Comparison of ENCODE assay signal across 12 cellular contexts in genomic region chr3:64186667-64187064, GRCh38. TPM values are rescaled to one million over a fixed set of nuclear protein-coding genes. Genes with fewer than 3 reads are reported as not detected.
DNase-seq lines count a peak whose midpoint lies in the region; ATAC-seq and TF ChIP-seq lines count a peak whose summit lies in the region.
"Had no signal": no experiment of that assay in that cellular context is flagged by ENCODE, and none has a peak within 500 bp of the region (broad histone marks: within the 10 kb centered on the region; RNA-seq: fewer than 3 reads in every experiment).

No MANE protein-coding gene starts in this region.

- peak overlapping the region; percentile 93 for H3K27ac Mint-ChIP-seq in HFFc6

- TF ChIP-seq CTCF in HFFc6 (IDR thresholded peaks at IDR 0.05) (no peak), colonic mucosa (IDR thresholded peaks at IDR 0.05) (no peak), liver (IDR thresholded peaks at IDR 0.05; ENCODE audit: low read depth, low read length, missing input control) (no peak), GM20000 (IDR thresholded peaks at IDR 0.05; ENCODE audit: extremely low read depth, missing control alignments) (no peak)

- no peak for TF ChIP-seq RAD21 in liver (IDR thresholded peaks at IDR 0.05)

- intact Hi-C loops in colonic mucosa (cut with DNase I), result no loop called here

- H3K9ac ChIP-seq in colonic mucosa (ENCODE audit: low read depth in 2 of 2, low read length in 2 of 2) (no peak overlapping the region), liver (ENCODE audit: low read depth in 1 of 2, low read length in 2 of 2) (peak overlapping the region in 1 of 2 donors; percentile 39)

- H3K4me3 ChIP-seq in colonic mucosa (no peak overlapping the region), liver (ENCODE audit: low read depth in 1 of 3, low read length in 3 of 3) (no peak overlapping the region), skin epidermis (no peak overlapping the region)

- H3K9me3 Mint-ChIP-seq in HFFc6, result no peaks in the 10 kb centered on the region

- 78% methylated on average over 2 of the region's 2 CpGs for WGBS in liver

- H3K9me3 ChIP-seq in colonic mucosa, result no peaks in the 10 kb centered on the region
- H3K9me3 ChIP-seq in liver (ENCODE audit: control insufficient read depth in 4 of 4, low read length in 3 of 4), result no peaks in the 10 kb centered on the region

- H3K36me3 ChIP-seq in colonic mucosa (no peaks in the 10 kb centered on the region), liver (ENCODE audit: control insufficient read depth in 4 of 4, insufficient read depth in 3 of 4, low read depth in 1 of 4, low read length in 3 of 4) (no peaks in the 10 kb centered on the region)

- H3K4me1 Mint-ChIP-seq in HFFc6 (ENCODE audit: low read depth), result peaks cover 98% of the 10 kb centered on the region

- H3K27me3 ChIP-seq in colonic mucosa (no peaks in the 10 kb centered on the region), liver (ENCODE audit: control insufficient read depth in 4 of 4, insufficient read depth in 4 of 4, low read length in 3 of 4) (no peaks in the 10 kb centered on the region)

- H3K4me1 ChIP-seq in colonic mucosa (no peaks in the 10 kb centered on the region), liver (ENCODE audit: control insufficient read depth in 4 of 4, insufficient read depth in 4 of 4, low read length in 3 of 4) (peaks cover 0 to 4% (median 0%) of the 10 kb centered on the region in 4 donors)

- DNase-seq in HFFc6 (no peak), colonic mucosa (no peak), NCI-H2171 (lab: John Stamatoyannopoulos, UW) (no peak), GM20000 (ENCODE audit: low spot score) (no peak), NCI-H187 (lab: John Stamatoyannopoulos, UW) (no peak)
- DNase-seq: activated CD4-positive, alpha-beta T cell treated with anti-CD3 and anti-CD28 coated beads for 48 hours; activated effector memory CD4-positive, alpha-beta T cell treated with anti-CD3 and anti-CD28 coated beads, Interleukin-2, amount 50 U/mL, for 16 hours; cerebellar nuclear complex; SW 1271 had no signal

- H3K4me3 Mint-ChIP-seq in HFFc6, result peak overlapping the region; percentile 71

- H3K27ac ChIP-seq in colonic mucosa (peak overlapping the region; percentile 5), liver (ENCODE audit: low read depth in 1 of 2, low read length in 2 of 2) (peak overlapping the region; percentile 44 to 48), skin epidermis (peak overlapping the region in 11 of 21 experiments; percentile 3 to 72 (median 30))

- H3K36me3 Mint-ChIP-seq in HFFc6 (ENCODE audit: low read depth), result peaks cover 22% of the 10 kb centered on the region

- no peak for ATAC-seq in GM18520 (IDR thresholded peaks at IDR 0.05; ENCODE audit: unreplicated experiment)

- no peaks in the 10 kb centered on the region for H3K27me3 Mint-ChIP-seq in HFFc6 (ENCODE audit: insufficient read depth)

TF ChIP-seq in liver, 16 proteins besides CTCF, POLR2A, EP300 and RAD21:
- no peak for TF ChIP-seq FOXA2 (IDR thresholded peaks at IDR 0.05)
- no peak for TF ChIP-seq ATF3 (IDR thresholded peaks at IDR 0.05)
- no peak for TF ChIP-seq FOXA1 (IDR thresholded peaks at IDR 0.05)
- TF ChIP-seq TAF1 (conservative IDR thresholded peaks at IDR 0.05), result no peak
- no peak for TF ChIP-seq JUND (IDR thresholded peaks at IDR 0.05)
- TF ChIP-seq RXRA (IDR thresholded peaks at IDR 0.05), result no peak
- no peak for TF ChIP-seq YY1 (IDR thresholded peaks at IDR 0.05)
- TF ChIP-seq ZBTB33 (IDR thresholded peaks at IDR 0.05), result no peak
- TF ChIP-seq SP1 (IDR thresholded peaks at IDR 0.05), result no peak
- TF ChIP-seq REST (IDR thresholded peaks at IDR 0.05), result no peak
- no peak for TF ChIP-seq HNF4G (IDR thresholded peaks at IDR 0.05)
- no peak for TF ChIP-seq EGR1 (IDR thresholded peaks at IDR 0.05; ENCODE audit: low read depth in 2 of 2)
- no peak for TF ChIP-seq GABPA (IDR thresholded peaks at IDR 0.05 in 1 of 2, conservative IDR thresholded peaks at IDR 0.05 in 1 of 2)
- TF ChIP-seq MAX (IDR thresholded peaks at IDR 0.05), result no peak
- TF ChIP-seq HNF4A (conservative IDR thresholded peaks at IDR 0.05), result no peak
- no peak for TF ChIP-seq NR2F2 (IDR thresholded peaks at IDR 0.05)

RNA-seq across cellular contexts. Expression of gene PRICKLE2, which starts 38.6 kb away (rescaled TPM):
- 10 to 100 TPM; 14.0 to 21.7 (median 18.4) TPM for total RNA-seq in HFFc6 (2021; fragmentation: NEBNext Ultra II Directional; extraction: Animal tissue kit (Norgen Biotek cat#: 25700))
- total RNA-seq in colonic mucosa (1 to 10 TPM; 4.4 to 7.6 TPM), liver (1 to 10 TPM; 5.4 to 8.0 TPM)
- polyA plus RNA-seq in liver, result under 1 TPM; 0.89 to 0.97 TPM
